Comparison of ENCODE assay signal across 8 cellular contexts in genomic region chr17:7703584-7704574, GRCh38. TPM values are rescaled to one million over a fixed set of nuclear protein-coding genes. Genes with fewer than 3 reads are reported as not detected.
DNase-seq lines count a peak whose midpoint lies in the region; ATAC-seq and TF ChIP-seq lines count a peak whose summit lies in the region.

No MANE protein-coding gene starts in this region.

- DNase-seq in AG04449 (ENCODE audit: low read depth, low spot score) (no peak), HFF-Myc (ENCODE audit: extremely low read depth, low read depth) (peak; percentile 56), hepatocyte (ENCODE audit: low spot score) (peak; percentile 90), stomach (peak; percentile 29), NCI-H187 treated with DMSO at 0.1 percent for 48 hours (lab: John Stamatoyannopoulos, UW) (no peak)
- no peak for DNase-seq in stimulated activated naive CD4-positive, alpha-beta T cell (lab: John Stamatoyannopoulos, UW)

- POLR2A ChIA-PET in AG04449 (lab: Yijun Ruan, JAX), result interaction anchor here (0.7 to 2.5 kb wide), 3 partner anchors 11 to 153 kb away, joined by 4 to 11 read pairs (median 6); partner anchors contain the start of genes NAA38 and TP53

- TF ChIP-seq EP300 in stomach (IDR thresholded peaks at IDR 0.05), result no peak

- H3K79me2 ChIP-seq in hepatocyte, result peaks cover 6% of the 10 kb centered on the region

- no peak overlapping the region for H3K27ac Mint-ChIP-seq in activated T-helper 17 cell treated with anti-CD3 and anti-CD28 coated beads, Interleukin-2, amount 50 U/mL, for 72 hours

- no peak overlapping the region for H2AFZ ChIP-seq in hepatocyte

- TF ChIP-seq CTCF in AG04449 (IDR thresholded peaks at IDR 0.05; ENCODE audit: insufficient read depth, low read length, missing control alignments) (no peak), HFF-Myc (IDR thresholded peaks at IDR 0.05; ENCODE audit: low read depth, low read length, missing control alignments) (no peak), hepatocyte (IDR thresholded peaks at IDR 0.05; ENCODE audit: poor library complexity) (no peak), stomach (IDR thresholded peaks at IDR 0.05) (no peak)

- H3K4me3 ChIP-seq in AG04449 (ENCODE audit: low read depth, low read length) (peak overlapping the region; percentile 58), HFF-Myc (replicated peaks; ENCODE audit: low read depth, low read length) (peak overlapping the region; percentile 56), hepatocyte (peak overlapping the region; percentile 94), stomach (peak overlapping the region in 2 of 4 donors; percentile 45 to 55)

- peak overlapping the region; percentile 95 for H3K4me2 ChIP-seq in hepatocyte

- intact Hi-C loops in stomach (cut with DNase I; ENCODE audit: low total_unique reads), result no loop called here

- no peaks in the 10 kb centered on the region for H3K9me3 Mint-ChIP-seq in activated T-helper 17 cell treated with anti-CD3 and anti-CD28 coated beads, Interleukin-2, amount 50 U/mL, for 72 hours

- peaks cover 11% of the 10 kb centered on the region for H3K4me1 Mint-ChIP-seq in activated T-helper 17 cell treated with anti-CD3 and anti-CD28 coated beads, Interleukin-2, amount 50 U/mL, for 72 hours

- no peaks in the 10 kb centered on the region for H3K9me2 ChIP-seq in hepatocyte (replicated peaks; ENCODE audit: insufficient read depth)

- H3K36me3 ChIP-seq in hepatocyte (replicated peaks; ENCODE audit: insufficient read depth, low read depth) (no peaks in the 10 kb centered on the region), stomach (peaks cover 9 to 29% (median 29%) of the 10 kb centered on the region in 4 donors)

- H4K20me1 ChIP-seq in hepatocyte (ENCODE audit: insufficient read depth, poor library complexity, severe bottlenecking), result no peaks in the 10 kb centered on the region

- ATAC-seq in activated T-helper 17 cell treated with anti-CD3 and anti-CD28 coated beads, Interleukin-2, amount 50 U/mL, for 72 hours (replicated peaks), result peak; percentile 29
- no peak for ATAC-seq in HG03139 (IDR thresholded peaks at IDR 0.05; ENCODE audit: unreplicated experiment)

- no peak for TF ChIP-seq POLR2A in stomach (IDR thresholded peaks at IDR 0.05)

- peaks cover 22% of the 10 kb centered on the region for H3K4me1 ChIP-seq in hepatocyte (ENCODE audit: insufficient read depth)
- peaks cover 14 to 26% (median 19%) of the 10 kb centered on the region in 4 donors for H3K4me1 ChIP-seq in stomach

- H3K27me3 ChIP-seq in hepatocyte (peaks cover 16% of the 10 kb centered on the region), stomach (peaks cover 15 to 82% (median 33%) of the 10 kb centered on the region in 3 donors)

- CTCF ChIA-PET in AG04449 (lab: Yijun Ruan, JAX), result interaction anchor here (1.4 to 5.9 kb wide), 3 partner anchors 13 to 356 kb away, joined by 3 to 35 read pairs (median 25); partner anchors contain the start of genes DNAH2, TP53 and WRAP53

- H3K27ac ChIP-seq in hepatocyte, result peak overlapping the region; percentile 67
- no peak overlapping the region for H3K27ac ChIP-seq in stomach

- no peaks in the 10 kb centered on the region for H3K9me3 ChIP-seq in hepatocyte (ENCODE audit: low read depth)
- no peaks in the 10 kb centered on the region for H3K9me3 ChIP-seq in stomach

- H3K4me3 Mint-ChIP-seq in activated T-helper 17 cell treated with anti-CD3 and anti-CD28 coated beads, Interleukin-2, amount 50 U/mL, for 72 hours, result peak overlapping the region; percentile 63

- peaks cover 48% of the 10 kb centered on the region for H3K36me3 Mint-ChIP-seq in activated T-helper 17 cell treated with anti-CD3 and anti-CD28 coated beads, Interleukin-2, amount 50 U/mL, for 72 hours (ENCODE audit: low read depth)

- 16% methylated on average over 24 of the region's 24 CpGs for WGBS in hepatocyte (ENCODE audit: low lambda C conversion rate, missing lambda C conversion rate)
- 21 to 37% (median 34%) methylated on average over 24 of the region's 24 CpGs for WGBS in stomach, 5 donors

- peaks cover 39% of the 10 kb centered on the region for H3K27me3 Mint-ChIP-seq in activated T-helper 17 cell treated with anti-CD3 and anti-CD28 coated beads, Interleukin-2, amount 50 U/mL, for 72 hours

RNA-seq across cellular contexts. Expression of gene EFNB3, which starts 1.1 kb away (rescaled TPM):
- total RNA-seq in activated T-helper 17 cell treated with anti-CD3 and anti-CD28 coated beads, Interleukin-2, amount 50 U/mL, for 72 hours, result not detected
- 7.4 and 8.6 TPM in 2 replicates for total RNA-seq in hepatocyte
- polyA plus RNA-seq in hepatocyte, result 10.6 and 16.6 TPM in 2 replicates
- 1 to 10 TPM in 2 of 5 donors, under 1 TPM in 1, not detected in 2; 0.29 to 2.9 (median 2.2) TPM for total RNA-seq in stomach
- 1 to 10 TPM in 1 of 3 donors, under 1 TPM in 2; 0.31 to 1.6 (median 0.92) TPM for polyA plus RNA-seq in stomach

RNA-seq across cellular contexts. Expression of gene DNAH2, which starts 13.7 kb away (rescaled TPM):
- total RNA-seq in activated T-helper 17 cell treated with anti-CD3 and anti-CD28 coated beads, Interleukin-2, amount 50 U/mL, for 72 hours, result under 1 TPM in 1 of 2 donors, not detected in 1; 0.06 TPM
- 0.77 and 1.0 TPM in 2 replicates for total RNA-seq in hepatocyte
- 2.1 and 4.0 TPM in 2 replicates for polyA plus RNA-seq in hepatocyte
- 1 to 10 TPM in 1 of 5 donors, under 1 TPM in 3, not detected in 1; under 0.01 to 8.0 (median 0.24) TPM for total RNA-seq in stomach
- under 1 TPM in 2 of 3 donors, not detected in 1; 0.08 to 0.31 TPM for polyA plus RNA-seq in stomach

RNA-seq across cellular contexts. Expression of gene WRAP53, which starts 15.6 kb away (rescaled TPM):
- 10 to 100 TPM; 18.0 to 32.9 TPM for total RNA-seq in activated T-helper 17 cell treated with anti-CD3 and anti-CD28 coated beads, Interleukin-2, amount 50 U/mL, for 72 hours
- total RNA-seq in hepatocyte (3.8 and 7.8 TPM in 2 replicates), stomach (1 to 10 TPM; 1.8 to 3.9 (median 2.9) TPM)
- polyA plus RNA-seq in hepatocyte (9.0 and 12.0 TPM in 2 replicates), stomach (10 to 100 TPM in 2 of 3 donors, 1 to 10 TPM in 1; 8.6 to 12.6 (median 11.6) TPM)

RNA-seq across cellular contexts. Expression of gene TP53, which starts 16.6 kb away (rescaled TPM):
- 100 to 1,000 TPM in 1 of 2 donors, 10 to 100 TPM in 1; 79.0 to 137 TPM for total RNA-seq in activated T-helper 17 cell treated with anti-CD3 and anti-CD28 coated beads, Interleukin-2, amount 50 U/mL, for 72 hours
- total RNA-seq in hepatocyte (24.2 and 29.6 TPM in 2 replicates), stomach (10 to 100 TPM in 4 of 5 donors, 1 to 10 TPM in 1; 5.8 to 34.8 (median 25.2) TPM)
- polyA plus RNA-seq in hepatocyte (26.9 and 31.7 TPM in 2 replicates), stomach (10 to 100 TPM; 12.3 to 26.4 (median 13.0) TPM)

RNA-seq across cellular contexts. Expression of gene ATP1B2, which starts 53.2 kb away (rescaled TPM):
- under 1 TPM; 0.06 to 0.42 TPM for total RNA-seq in activated T-helper 17 cell treated with anti-CD3 and anti-CD28 coated beads, Interleukin-2, amount 50 U/mL, for 72 hours
- total RNA-seq in hepatocyte (0.04 and 0.23 TPM in 2 replicates), stomach (under 1 TPM in 2 of 5 donors, not detected in 3; 0.45 to 0.55 TPM)
- polyA plus RNA-seq in hepatocyte (2.2 and 2.5 TPM in 2 replicates), stomach (under 1 TPM; 0.12 to 0.90 (median 0.76) TPM)

Comparison
In these comparisons a context has a peak if more than half of its experiments do, and no peak if none do; other contexts are left out.
1. DNase-seq: peak in HFF-Myc (single experiment), hepatocyte (single experiment) and stomach (single experiment); none in AG04449 (single experiment), NCI-H187 treated with DMSO at 0.1 percent for 48 hours (single experiment) and stimulated activated naive CD4-positive, alpha-beta T cell (0 of 6).